12 cellular contexts compared by ENCODE assay signal in the genomic region with DNA sequence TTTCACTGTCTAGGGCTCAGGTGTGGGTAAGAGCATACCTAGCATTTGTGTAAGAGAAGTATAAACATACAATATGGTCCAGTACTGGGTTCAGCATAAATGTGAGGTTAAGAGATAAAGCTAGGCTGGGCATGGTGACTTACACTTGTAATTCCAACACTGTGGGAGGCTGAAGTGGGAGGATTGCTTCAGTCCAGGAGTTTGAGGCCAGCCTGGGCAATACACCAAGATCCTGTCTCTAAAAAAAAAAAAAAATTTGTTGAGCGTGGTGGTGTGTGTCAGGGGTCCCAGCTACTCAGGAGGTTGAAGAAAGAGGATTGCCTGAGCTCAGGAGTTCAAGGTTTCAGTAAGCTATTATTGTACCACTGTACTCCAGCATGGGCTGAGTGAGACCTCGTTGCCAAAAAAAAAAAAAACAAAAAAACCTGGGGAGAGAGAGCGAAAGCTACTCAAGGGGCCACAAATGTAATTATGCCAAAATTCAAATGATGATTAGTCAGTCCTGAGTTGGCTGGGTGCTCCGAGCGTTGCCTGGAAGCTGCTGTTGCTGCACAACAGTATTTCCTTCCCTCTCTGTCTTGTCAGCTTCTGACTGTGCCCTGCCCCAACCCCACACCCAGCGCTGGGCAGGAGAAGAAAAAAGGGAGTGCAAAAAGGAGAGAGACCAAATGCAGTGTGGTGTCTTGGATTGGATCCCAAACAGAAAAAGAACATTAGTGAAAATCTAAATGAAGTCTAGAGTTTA. TPM values are rescaled to one million over a fixed set of nuclear protein-coding genes. Genes with fewer than 3 reads are reported as not detected.
A peak's percentile ranks its signal among the peaks of the same experiment; 100 is the strongest.
DNase-seq lines count a peak whose midpoint lies in the region; ATAC-seq and TF ChIP-seq lines count a peak whose summit lies in the region.
"Had no signal": no experiment of that assay in that cellular context is flagged by ENCODE, and none has a peak within 500 bp of the region (broad histone marks: within the 10 kb centered on the region; RNA-seq: fewer than 3 reads in every experiment).

No MANE protein-coding gene starts in this region.

- no peak overlapping the region for H3K4ac ChIP-seq in mesendoderm (ENCODE audit: low read depth, low read length)

- no peak overlapping the region for H4K8ac ChIP-seq in mesendoderm (ENCODE audit: low read depth, low read length)

- H3K79me2 ChIP-seq in mesendoderm (ENCODE audit: control insufficient read depth, insufficient read depth, low read length): no peaks in the 10 kb centered on the region

- no peak overlapping the region for H3K18ac ChIP-seq in mesendoderm (ENCODE audit: low read length)

- no peak overlapping the region for H3K9ac ChIP-seq in muscle layer of colon (ENCODE audit: low read length)
- no peak overlapping the region for H3K9ac ChIP-seq in mesendoderm (ENCODE audit: low read length)

- H3K27me3 ChIP-seq in muscle layer of colon (ENCODE audit: control insufficient read depth in 1 of 2, insufficient read depth in 2 of 2, low read length in 2 of 2) (no peaks in the 10 kb centered on the region), mesendoderm (ENCODE audit: insufficient read depth, low read length, poor library complexity) (no peaks in the 10 kb centered on the region)

- H3K4me3 Mint-ChIP-seq in central memory CD8-positive, alpha-beta T cell: no peak overlapping the region
- no peak overlapping the region for H3K4me3 Mint-ChIP-seq in T-helper 2 cell treated with Interferon-gamma antibody and Interleukin-4, amounts not matched to agents 5 μg/mL and 100 μg/mL, for 36 hours
- H3K4me3 Mint-ChIP-seq: activated naive CD8-positive, alpha-beta T cell treated with anti-CD3 and anti-CD28 coated beads for 36 hours had no signal

- H3K36me3 ChIP-seq in muscle layer of colon (ENCODE audit: insufficient read depth, low read length) (peaks cover 44% of the 10 kb centered on the region), mesendoderm (ENCODE audit: control insufficient read depth, insufficient read depth, low read length) (peaks cover 7% of the 10 kb centered on the region)

- H2BK5ac ChIP-seq in mesendoderm (ENCODE audit: low read length): no peak overlapping the region

- no peak overlapping the region for H2AK5ac ChIP-seq in mesendoderm (ENCODE audit: low read length)

- DNase-seq in AG10803 (ENCODE audit: low read depth) (peak; percentile 91), M059J (ENCODE audit: low read depth) (peak; percentile 96), mesendoderm (no peak), NCI-H1105 treated with DMSO at 0.1 percent for 48 hours (lab: John Stamatoyannopoulos, UW) (no peak), left lobe of liver (ENCODE audit: low spot score) (no peak)
- DNase-seq in central memory CD8-positive, alpha-beta T cell (ENCODE audit: low spot score in 2 of 2): no peak
- DNase-seq in T-helper 2 cell treated with Interferon-gamma antibody and Interleukin-4, amounts not matched to agents 5 μg/mL and 100 μg/mL, for 36 hours (ENCODE audit: low spot score): no peak
- DNase-seq: activated naive CD8-positive, alpha-beta T cell treated with anti-CD3 and anti-CD28 coated beads for 36 hours; COR-L47; kidney glomerular epithelial cell; NCI-H510A treated with DMSO at 0.1 percent for 48 hours had no signal

- no CpG with 5 or more reads among the region's 6 CpGs for WGBS in mesendoderm (ENCODE audit: extremely low coverage, insufficient coverage, low lambda C conversion rate)

- H3K4me2 ChIP-seq in mesendoderm (ENCODE audit: low read length): no peak overlapping the region

- peaks cover 20% of the 10 kb centered on the region for H3K4me1 Mint-ChIP-seq in central memory CD8-positive, alpha-beta T cell
- H3K4me1 Mint-ChIP-seq in T-helper 2 cell treated with Interferon-gamma antibody and Interleukin-4, amounts not matched to agents 5 μg/mL and 100 μg/mL, for 36 hours (ENCODE audit: low read depth): peaks cover 2% of the 10 kb centered on the region

- no peak overlapping the region for H4K5ac ChIP-seq in mesendoderm (ENCODE audit: low read length)

- H3K36me3 Mint-ChIP-seq in central memory CD8-positive, alpha-beta T cell (ENCODE audit: insufficient read depth): peaks cover 49% of the 10 kb centered on the region
- H3K36me3 Mint-ChIP-seq in T-helper 2 cell treated with Interferon-gamma antibody and Interleukin-4, amounts not matched to agents 5 μg/mL and 100 μg/mL, for 36 hours (ENCODE audit: low read depth): peaks cover 51% of the 10 kb centered on the region

- H3K27ac ChIP-seq in muscle layer of colon (ENCODE audit: low read depth, low read length) (peak overlapping the region; percentile 43), mesendoderm (ENCODE audit: low read depth, low read length) (no peak overlapping the region)

- H3K27me3 Mint-ChIP-seq in central memory CD8-positive, alpha-beta T cell: no peaks in the 10 kb centered on the region
- no peaks in the 10 kb centered on the region for H3K27me3 Mint-ChIP-seq in T-helper 2 cell treated with Interferon-gamma antibody and Interleukin-4, amounts not matched to agents 5 μg/mL and 100 μg/mL, for 36 hours (ENCODE audit: low read depth)
- H3K27me3 Mint-ChIP-seq: activated naive CD8-positive, alpha-beta T cell treated with anti-CD3 and anti-CD28 coated beads for 36 hours had no signal

- ATAC-seq in central memory CD8-positive, alpha-beta T cell (replicated peaks; ENCODE audit: extremely low read depth, poor library complexity, severe bottlenecking): no peak
- ATAC-seq in left lobe of liver: no peak

- H3K79me1 ChIP-seq in mesendoderm (ENCODE audit: low read length): no peaks in the 10 kb centered on the region

- H3K4me1 ChIP-seq in muscle layer of colon (ENCODE audit: insufficient read depth, low read length) (peaks cover 56% of the 10 kb centered on the region), mesendoderm (ENCODE audit: control insufficient read depth, low read depth, low read length) (no peaks in the 10 kb centered on the region)

- H2BK15ac ChIP-seq in mesendoderm (replicated peaks; ENCODE audit: low read depth): no peak overlapping the region

- H3K4me3 ChIP-seq in AG10803 (ENCODE audit: low read length): no peak overlapping the region
- no peak overlapping the region for H3K4me3 ChIP-seq in muscle layer of colon (ENCODE audit: low read depth in 1 of 2, low read length in 2 of 2)
- H3K4me3 ChIP-seq in mesendoderm (ENCODE audit: low read length): no peak overlapping the region

- no peak for TF ChIP-seq CTCF in AG10803 (conservative IDR thresholded peaks at IDR 0.05; ENCODE audit: low read length)

- H3K23ac ChIP-seq in mesendoderm (ENCODE audit: low read length): no peak overlapping the region

- peak overlapping the region; percentile 33 for H3K27ac Mint-ChIP-seq in central memory CD8-positive, alpha-beta T cell (ENCODE audit: low read depth)
- H3K27ac Mint-ChIP-seq in T-helper 2 cell treated with Interferon-gamma antibody and Interleukin-4, amounts not matched to agents 5 μg/mL and 100 μg/mL, for 36 hours: no peak overlapping the region
- H3K27ac Mint-ChIP-seq: activated naive CD8-positive, alpha-beta T cell treated with anti-CD3 and anti-CD28 coated beads for 36 hours had no signal

- H2BK120ac ChIP-seq in mesendoderm (ENCODE audit: low read depth, low read length): no peak overlapping the region

- no peaks in the 10 kb centered on the region for H3K9me3 Mint-ChIP-seq in central memory CD8-positive, alpha-beta T cell
- no peaks in the 10 kb centered on the region for H3K9me3 Mint-ChIP-seq in T-helper 2 cell treated with Interferon-gamma antibody and Interleukin-4, amounts not matched to agents 5 μg/mL and 100 μg/mL, for 36 hours
- H3K9me3 Mint-ChIP-seq: activated naive CD8-positive, alpha-beta T cell treated with anti-CD3 and anti-CD28 coated beads for 36 hours had no signal

- no peak overlapping the region for H3K56ac ChIP-seq in mesendoderm (ENCODE audit: low read length)

- H3K9me3 ChIP-seq in muscle layer of colon (ENCODE audit: low read length): no peaks in the 10 kb centered on the region

RNA-seq across cellular contexts. Expression of gene CMTR1, which starts 24.0 kb away (rescaled TPM):
- 46.5 and 81.1 TPM in 2 replicates for total RNA-seq in M059J (2014; rRNA removed; shearing (Covaris generic))
- 15.6 TPM for polyA plus RNA-seq in mesendoderm (2013, experiment 1 of 2)
- polyA plus RNA-seq in mesendoderm (2013, experiment 2 of 2): 15.0 TPM
- total RNA-seq in left lobe of liver: 17.8 TPM

RNA-seq across cellular contexts. Expression of gene CCDC167, which starts 42.7 kb away (rescaled TPM):
- total RNA-seq in M059J (2014; rRNA removed; shearing (Covaris generic)): 61.9 and 87.7 TPM in 2 replicates
- polyA plus RNA-seq in mesendoderm (2013, experiment 1 of 2): 27.6 TPM
- 28.0 TPM for polyA plus RNA-seq in mesendoderm (2013, experiment 2 of 2)
- total RNA-seq in left lobe of liver: 25.1 TPM

Comparison
In these comparisons a context has a peak if more than half of its experiments do, and no peak if none do; other contexts are left out.
1. DNase-seq: peak in AG10803 (single experiment) and M059J (single experiment); none in central memory CD8-positive, alpha-beta T cell (0 of 2), mesendoderm (single experiment), NCI-H1105 treated with DMSO at 0.1 percent for 48 hours (single experiment), T-helper 2 cell treated with Interferon-gamma antibody and Interleukin-4, amounts not matched to agents 5 μg/mL and 100 μg/mL, for 36 hours (single experiment) and left lobe of liver (single experiment).